ENCODE assay signal across 1 cellular context in genomic region chr11:134762248-134763029, GRCh38.
TF ChIP-seq lines count a peak whose summit lies in the region.

No MANE protein-coding gene starts in this region.

TF ChIP-seq in K562, 482 proteins besides CTCF, POLR2A, EP300 and RAD21 (continued from another document and continues in another):
- TF ChIP-seq CREB3 (tag; conservative IDR thresholded peaks at IDR 0.05; ENCODE audit: low read depth) (0 out of 2 replicates have a peak, but pooled peaks have one; percentile 59), ZFP91 (CRISPR knock-in tag; IDR thresholded peaks at IDR 0.05) (no peak), ELF1 (tag; IDR thresholded peaks at IDR 0.05) (peak; percentile 46), ZNF23 (CRISPR knock-in tag; IDR thresholded peaks at IDR 0.05) (no peak), GMEB1 (CRISPR knock-in tag; IDR thresholded peaks at IDR 0.05) (peak; percentile 49; the same call in 1 of the 2 replicates), MBD1 (CRISPR knock-in tag; IDR thresholded peaks at IDR 0.05) (no peak), ID3 (CRISPR knock-in tag; IDR thresholded peaks at IDR 0.05) (no peak), ID3 (tag; IDR thresholded peaks at IDR 0.05) (0 out of 2 replicates have a peak, but pooled peaks have one; percentile 24), NR2C1 (IDR thresholded peaks at IDR 0.05) (peak; percentile 95), NR2C1 (tag; IDR thresholded peaks at IDR 0.05) (peak; percentile 99), REST (CRISPR knock-in tag; IDR thresholded peaks at IDR 0.05; ENCODE audit: low read depth) (0 out of 2 replicates have a peak, but pooled peaks have one; percentile 29), EHMT2 (IDR thresholded peaks at IDR 0.05) (peak; percentile 90), YY1 (IDR thresholded peaks at IDR 0.05; ENCODE audit: borderline replicate concordance in 1 of 3, control insufficient read depth in 1 of 3, extremely low read depth in 1 of 3, insufficient read depth in 3 of 3, insufficient read length in 1 of 3, insufficient replicate concordance in 2 of 3, low read depth in 1 of 3, low read length in 2 of 3) (peak in 1 of 3 experiments; percentile 49), CBX1 (IDR thresholded peaks at IDR 0.05; ENCODE audit: low read depth) (0 out of 2 replicates have a peak, but pooled peaks have one; percentile 41), ARID4B (CRISPR knock-in tag; IDR thresholded peaks at IDR 0.05) (0 out of 2 replicates have a peak, but pooled peaks have one; percentile 6), ATF3 (IDR thresholded peaks at IDR 0.05) (no peak), ATF3 (CRISPR knock-in tag; conservative IDR thresholded peaks at IDR 0.05) (no peak), ZNF778 (CRISPR knock-in tag; IDR thresholded peaks at IDR 0.05) (no peak), ZNF644 (tag; IDR thresholded peaks at IDR 0.05; ENCODE audit: low read depth) (peak; percentile 52; the same call in 1 of the 2 replicates), ZNF696 (CRISPR knock-in tag; conservative IDR thresholded peaks at IDR 0.05) (no peak), BCL6 (CRISPR knock-in tag; IDR thresholded peaks at IDR 0.05) (peak; percentile 30; the same call in 1 of the 2 replicates), HCFC1 (IDR thresholded peaks at IDR 0.05; ENCODE audit: low read depth, low read length) (peak; percentile 29; the same call in 1 of the 2 replicates), GTF2F1 (IDR thresholded peaks at IDR 0.05; ENCODE audit: low read depth, low read length) (no peak), RREB1 (CRISPR knock-in tag; IDR thresholded peaks at IDR 0.05) (peak; percentile 87; the same call in 1 of the 2 replicates), ETV1 (tag; conservative IDR thresholded peaks at IDR 0.05; ENCODE audit: low read depth) (peak; percentile 53), THRA (IDR thresholded peaks at IDR 0.05) (no peak), STAT5B (CRISPR knock-in tag; IDR thresholded peaks at IDR 0.05) (no peak), DIDO1 (tag; IDR thresholded peaks at IDR 0.05; ENCODE audit: low read depth) (peak; percentile 79)
